In genomic region chr11:468036-468435, GRCh38 we compare ENCODE assay signal across 2 cellular contexts.
TF ChIP-seq lines count a peak whose summit lies in the region.

No MANE protein-coding gene starts in this region.

TF ChIP-seq in liver, 16 proteins besides CTCF, POLR2A, EP300 and RAD21:
- TF ChIP-seq FOXA2 (IDR thresholded peaks at IDR 0.05): no peak
- no peak for TF ChIP-seq RXRA (IDR thresholded peaks at IDR 0.05)
- no peak for TF ChIP-seq NR2F2 (IDR thresholded peaks at IDR 0.05)
- TF ChIP-seq HNF4A (conservative IDR thresholded peaks at IDR 0.05): no peak
- TF ChIP-seq SP1 (IDR thresholded peaks at IDR 0.05): no peak
- no peak for TF ChIP-seq MAX (IDR thresholded peaks at IDR 0.05)
- no peak for TF ChIP-seq HNF4G (IDR thresholded peaks at IDR 0.05)
- no peak for TF ChIP-seq YY1 (IDR thresholded peaks at IDR 0.05)
- TF ChIP-seq, protein P1, sequence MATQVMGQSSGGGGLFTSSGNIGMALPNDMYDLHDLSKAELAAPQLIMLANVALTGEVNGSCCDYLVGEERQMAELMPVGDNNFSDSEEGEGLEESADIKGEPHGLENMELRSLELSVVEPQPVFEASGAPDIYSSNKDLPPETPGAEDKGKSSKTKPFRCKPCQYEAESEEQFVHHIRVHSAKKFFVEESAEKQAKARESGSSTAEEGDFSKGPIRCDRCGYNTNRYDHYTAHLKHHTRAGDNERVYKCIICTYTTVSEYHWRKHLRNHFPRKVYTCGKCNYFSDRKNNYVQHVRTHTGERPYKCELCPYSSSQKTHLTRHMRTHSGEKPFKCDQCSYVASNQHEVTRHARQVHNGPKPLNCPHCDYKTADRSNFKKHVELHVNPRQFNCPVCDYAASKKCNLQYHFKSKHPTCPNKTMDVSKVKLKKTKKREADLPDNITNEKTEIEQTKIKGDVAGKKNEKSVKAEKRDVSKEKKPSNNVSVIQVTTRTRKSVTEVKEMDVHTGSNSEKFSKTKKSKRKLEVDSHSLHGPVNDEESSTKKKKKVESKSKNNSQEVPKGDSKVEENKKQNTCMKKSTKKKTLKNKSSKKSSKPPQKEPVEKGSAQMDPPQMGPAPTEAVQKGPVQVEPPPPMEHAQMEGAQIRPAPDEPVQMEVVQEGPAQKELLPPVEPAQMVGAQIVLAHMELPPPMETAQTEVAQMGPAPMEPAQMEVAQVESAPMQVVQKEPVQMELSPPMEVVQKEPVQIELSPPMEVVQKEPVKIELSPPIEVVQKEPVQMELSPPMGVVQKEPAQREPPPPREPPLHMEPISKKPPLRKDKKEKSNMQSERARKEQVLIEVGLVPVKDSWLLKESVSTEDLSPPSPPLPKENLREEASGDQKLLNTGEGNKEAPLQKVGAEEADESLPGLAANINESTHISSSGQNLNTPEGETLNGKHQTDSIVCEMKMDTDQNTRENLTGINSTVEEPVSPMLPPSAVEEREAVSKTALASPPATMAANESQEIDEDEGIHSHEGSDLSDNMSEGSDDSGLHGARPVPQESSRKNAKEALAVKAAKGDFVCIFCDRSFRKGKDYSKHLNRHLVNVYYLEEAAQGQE (IDR thresholded peaks at IDR 0.05): no peak
- TF ChIP-seq TAF1 (conservative IDR thresholded peaks at IDR 0.05): no peak
- TF ChIP-seq FOXA1 (IDR thresholded peaks at IDR 0.05): no peak
- TF ChIP-seq EGR1 (IDR thresholded peaks at IDR 0.05; ENCODE audit: low read depth in 2 of 2): no peak
- no peak for TF ChIP-seq JUND (IDR thresholded peaks at IDR 0.05)
- TF ChIP-seq GABPA (IDR thresholded peaks at IDR 0.05 in 1 of 2, conservative IDR thresholded peaks at IDR 0.05 in 1 of 2): no peak
- no peak for TF ChIP-seq ZBTB33 (IDR thresholded peaks at IDR 0.05)
- TF ChIP-seq ATF3 (IDR thresholded peaks at IDR 0.05): no peak

TF ChIP-seq in HepG2, 621 proteins besides CTCF, POLR2A, EP300 and RAD21:
- TF ChIP-seq RERE (CRISPR knock-in tag; IDR thresholded peaks at IDR 0.05; ENCODE audit: low read depth): no peak
- TF ChIP-seq DZIP1 (CRISPR knock-in tag; IDR thresholded peaks at IDR 0.05): no peak
- TF ChIP-seq ZNF143 (CRISPR knock-in tag; IDR thresholded peaks at IDR 0.05): no peak
- no peak for TF ChIP-seq NFYB (CRISPR knock-in tag; IDR thresholded peaks at IDR 0.05)
- TF ChIP-seq MAZ (IDR thresholded peaks at IDR 0.05; ENCODE audit: borderline replicate concordance, low read depth, low read length): no peak
- no peak for TF ChIP-seq MAZ (CRISPR knock-in tag; IDR thresholded peaks at IDR 0.05; ENCODE audit: low read depth)
- no peak for TF ChIP-seq SIX4 (CRISPR knock-in tag; IDR thresholded peaks at IDR 0.05)
- no peak for TF ChIP-seq ETS1 (CRISPR knock-in tag; IDR thresholded peaks at IDR 0.05)
- TF ChIP-seq ZIK1 (CRISPR knock-in tag; IDR thresholded peaks at IDR 0.05; ENCODE audit: borderline replicate concordance, low read depth): no peak
- no peak for TF ChIP-seq ZNF3 (CRISPR knock-in tag; IDR thresholded peaks at IDR 0.05)
- TF ChIP-seq ISX (CRISPR knock-in tag; conservative IDR thresholded peaks at IDR 0.05): no peak
- no peak for TF ChIP-seq HHEX (CRISPR knock-in tag; IDR thresholded peaks at IDR 0.05)
